In the genomic region with DNA sequence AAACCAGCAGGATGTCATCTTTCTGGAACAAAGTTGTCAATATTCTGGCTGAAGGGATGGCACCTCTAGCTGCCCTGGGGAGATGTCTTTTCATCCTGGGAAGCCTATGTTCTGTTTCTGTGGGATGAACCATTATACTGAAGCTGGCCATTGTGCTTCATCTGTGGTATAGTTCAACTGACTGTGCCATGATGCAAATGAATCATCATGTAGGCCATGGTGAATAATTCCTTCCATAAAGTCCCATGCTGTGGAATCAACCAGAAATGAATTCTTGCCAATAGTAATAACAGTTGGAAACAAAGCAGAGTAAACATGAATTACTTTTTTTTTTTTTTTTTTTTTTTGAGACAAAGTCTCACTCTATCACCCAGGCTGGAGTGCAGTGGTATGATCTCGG, we compare ENCODE assay signal across 29 cellular contexts.
DNase-seq lines count a peak whose midpoint lies in the region; ATAC-seq and TF ChIP-seq lines count a peak whose summit lies in the region.
"Had no signal": no experiment of that assay in that cellular context is flagged by ENCODE, and none has a peak within 500 bp of the region (broad histone marks: within the 10 kb centered on the region; RNA-seq: fewer than 3 reads in every experiment).

No MANE protein-coding gene starts in this region.

- no peaks in the 10 kb centered on the region; the same call in 1 of the 2 replicates for H3K4me1 ChIP-seq in PC-3 (ENCODE audit: insufficient read depth, low read length)
- no peaks in the 10 kb centered on the region for H3K4me1 ChIP-seq in osteoblast (ENCODE audit: insufficient read depth, low read length)
- H3K4me1 ChIP-seq in mesendoderm (ENCODE audit: control insufficient read depth, low read depth, low read length) = peaks cover 5% of the 10 kb centered on the region
- H3K4me1 ChIP-seq: foreskin keratinocyte, left lung had no signal

- in situ Hi-C loops in GM13977 (cut with MboI; ENCODE audit: low pct_unique_long_range_greater_than_20kb, low sequenced_read_pairs, unreplicated experiment) = no loop called here

- no peak overlapping the region for H4K5ac ChIP-seq in mesendoderm (ENCODE audit: low read length)

- no peak overlapping the region for H3K4me2 ChIP-seq in PC-3 (ENCODE audit: low read length)
- H3K4me2 ChIP-seq in osteoblast (ENCODE audit: insufficient read depth, low read length) = no peak overlapping the region
- no peak overlapping the region for H3K4me2 ChIP-seq in mesendoderm (ENCODE audit: low read length)
- H3K4me2 ChIP-seq: PC-9 had no signal

- no peaks in the 10 kb centered on the region for H3K9me2 ChIP-seq in PC-3 (replicated peaks; ENCODE audit: low read length)

- POLR2A ChIA-PET in PC-3 (lab: Charles Lee; ENCODE audit: unreplicated experiment) = no interaction called here

- no peak for TF ChIP-seq CTCF in PC-3 (conservative IDR thresholded peaks at IDR 0.05; ENCODE audit: low read depth, low read length)
- TF ChIP-seq CTCF in osteoblast (IDR thresholded peaks at IDR 0.05; ENCODE audit: extremely low read depth, low read depth, low read length) = no peak
- no peak for TF ChIP-seq CTCF in GM13977 (IDR thresholded peaks at IDR 0.05; ENCODE audit: extremely low read depth, insufficient read depth, missing control alignments)

- DNase-seq in EH (ENCODE audit: low read depth) (peak; percentile 26), PC-3 (peak; percentile 52), osteoblast (ENCODE audit: insufficient read length, low spot score, missing footprints) (peak; percentile 70), mesendoderm (no peak), dermis blood vessel endothelial cell (no peak), GM13977 (ENCODE audit: low spot score) (no peak)
- DNase-seq: activated CD4-positive, alpha-beta T cell treated with anti-CD3 and anti-CD28 coated beads, Interleukin-2, amount 10 ng/mL, durations not matched to agents 24 days and 14 days; activated CD8-positive, alpha-beta memory T cell treated with anti-CD3 and anti-CD28 coated beads, Interleukin-2, amount 10 ng/mL, durations not matched to agents 7 days and 5 days; activated naive CD4-positive, alpha-beta T cell treated with Interleukin-2 at 50 U/mL for 16 hours; activated T-cell treated with anti-CD3 and anti-CD28 coated beads, Interleukin-2, amount 50 U/mL, for 72 hours; brain microvascular endothelial cell; DMS153; effector CD4-positive, alpha-beta T cell; GOT3; left lung; naive B cell; NCI-H1092; NCI-H187; NCI-H2171 treated with DMSO at 0.1 percent for 48 hours; NCI-H524 treated with DMSO at 0.1 percent for 48 hours; NK-92 treated with Interleukin-12 subunit alpha and Interleukin-12 subunit beta, amount 100 ng/mL, for 24 hours; PC-9; SW 1271; T-helper 9 cell; WERI-Rb-1 had no signal

- H4K20me1 ChIP-seq in PC-3 (ENCODE audit: low read length) = no peaks in the 10 kb centered on the region
- H4K20me1 ChIP-seq in osteoblast (ENCODE audit: insufficient read depth, low read length) = no peaks in the 10 kb centered on the region

- H3K79me2 ChIP-seq in PC-3 (ENCODE audit: low read length) = no peaks in the 10 kb centered on the region
- no peaks in the 10 kb centered on the region for H3K79me2 ChIP-seq in osteoblast (ENCODE audit: insufficient read depth, low read length)
- no peaks in the 10 kb centered on the region for H3K79me2 ChIP-seq in mesendoderm (ENCODE audit: control insufficient read depth, insufficient read depth, low read length)

- 0 out of 2 replicates have a peak, but pooled peaks have one; percentile 35 for ATAC-seq in PC-3
- peak; percentile 38 for ATAC-seq in esophagus mucosa
- ATAC-seq in GM21423 (IDR thresholded peaks at IDR 0.05; ENCODE audit: unreplicated experiment) = no peak
- ATAC-seq: activated CD8-positive, alpha-beta memory T cell treated with anti-CD3 and anti-CD28 coated beads, Interleukin-2, amount 10 ng/mL, durations not matched to agents 7 days and 5 days; activated T-cell treated with anti-CD3 and anti-CD28 coated beads, Interleukin-2, amount 50 U/mL, for 72 hours; foreskin keratinocyte; left lung had no signal

- H3K27ac ChIP-seq in PC-3 (ENCODE audit: low read length) (no peak overlapping the region), osteoblast (ENCODE audit: low read depth, low read length) (no peak overlapping the region), mesendoderm (ENCODE audit: low read depth, low read length) (no peak overlapping the region)
- H3K27ac ChIP-seq: brain microvascular endothelial cell, foreskin keratinocyte, left lung, PC-9, skin epidermis, WERI-Rb-1 had no signal

- H3K79me1 ChIP-seq in mesendoderm (ENCODE audit: low read length) = no peaks in the 10 kb centered on the region

- intact Hi-C loops in PC-3 (cut with micrococcal nuclease) = no loop called here

- H3K18ac ChIP-seq in mesendoderm (ENCODE audit: low read length) = no peak overlapping the region

- H3K9ac ChIP-seq in PC-3 (ENCODE audit: low read length) = no peak overlapping the region
- H3K9ac ChIP-seq in mesendoderm (ENCODE audit: low read length) = no peak overlapping the region

- H3K27me3 ChIP-seq in PC-3 (ENCODE audit: low read length) (no peaks in the 10 kb centered on the region), osteoblast (ENCODE audit: insufficient read depth, low read length) (peaks cover 12% of the 10 kb centered on the region), mesendoderm (ENCODE audit: insufficient read depth, low read length, poor library complexity) (no peaks in the 10 kb centered on the region)
- H3K27me3 ChIP-seq: brain microvascular endothelial cell had no signal

- no peaks in the 10 kb centered on the region for H3F3A ChIP-seq in PC-3 (ENCODE audit: low read length, unreplicated experiment)

- no peak overlapping the region for H3K23ac ChIP-seq in mesendoderm (ENCODE audit: low read length)

- no peak overlapping the region for H2BK15ac ChIP-seq in mesendoderm (replicated peaks; ENCODE audit: low read depth)

- no TSS peak for BruUV-seq in PC-3 (replicated peaks; lab: Mats Ljungman, UMichigan)

- H2AK5ac ChIP-seq in mesendoderm (ENCODE audit: low read length) = no peak overlapping the region

- H3K9me3 ChIP-seq in PC-3 (ENCODE audit: low read length) = no peaks in the 10 kb centered on the region
- H3K9me3 ChIP-seq in osteoblast (ENCODE audit: low read depth, low read length) = no peaks in the 10 kb centered on the region

- H3K4me3 ChIP-seq in PC-3 (ENCODE audit: low read length) (no peak overlapping the region), osteoblast (ENCODE audit: insufficient read depth, low read length) (no peak overlapping the region), mesendoderm (ENCODE audit: low read length) (no peak overlapping the region)
- H3K4me3 ChIP-seq: left lung, PC-9, skin epidermis had no signal

- no peak overlapping the region for H2BK5ac ChIP-seq in mesendoderm (ENCODE audit: low read length)

- CTCF ChIA-PET in PC-3 (lab: Charles Lee) = no interaction called here

- H4K8ac ChIP-seq in mesendoderm (ENCODE audit: low read depth, low read length) = no peak overlapping the region

- no peak overlapping the region for H2BK120ac ChIP-seq in mesendoderm (ENCODE audit: low read depth, low read length)

- no peak overlapping the region for H3K4ac ChIP-seq in mesendoderm (ENCODE audit: low read depth, low read length)

- WGBS in mesendoderm (ENCODE audit: extremely low coverage, insufficient coverage, low lambda C conversion rate) = no CpG with 5 or more reads among the region's 1 CpG

- no peak overlapping the region for H2AFZ ChIP-seq in PC-3 (ENCODE audit: low read length)
- H2AFZ ChIP-seq in osteoblast (ENCODE audit: low read length) = no peak overlapping the region
- H2AFZ ChIP-seq: PC-9 had no signal

- no peaks in the 10 kb centered on the region for H3K36me3 ChIP-seq in PC-3 (ENCODE audit: low read depth, low read length)
- no peaks in the 10 kb centered on the region for H3K36me3 ChIP-seq in osteoblast (ENCODE audit: insufficient read depth, low read length)
- H3K36me3 ChIP-seq in mesendoderm (ENCODE audit: control insufficient read depth, insufficient read depth, low read length) = no peaks in the 10 kb centered on the region
- H3K36me3 ChIP-seq: brain microvascular endothelial cell, left lung, WERI-Rb-1 had no signal

- no peak overlapping the region for H3K56ac ChIP-seq in mesendoderm (ENCODE audit: low read length)

Comparison
In these comparisons a context has a peak if more than half of its experiments do, and no peak if none do; other contexts are left out.
1. DNase-seq: peak in EH (single experiment), PC-3 (single experiment) and osteoblast (single experiment); none in mesendoderm (single experiment), dermis blood vessel endothelial cell (single experiment) and GM13977 (single experiment).